ENCODE assay signal across 20 cellular contexts in the genomic region with DNA sequence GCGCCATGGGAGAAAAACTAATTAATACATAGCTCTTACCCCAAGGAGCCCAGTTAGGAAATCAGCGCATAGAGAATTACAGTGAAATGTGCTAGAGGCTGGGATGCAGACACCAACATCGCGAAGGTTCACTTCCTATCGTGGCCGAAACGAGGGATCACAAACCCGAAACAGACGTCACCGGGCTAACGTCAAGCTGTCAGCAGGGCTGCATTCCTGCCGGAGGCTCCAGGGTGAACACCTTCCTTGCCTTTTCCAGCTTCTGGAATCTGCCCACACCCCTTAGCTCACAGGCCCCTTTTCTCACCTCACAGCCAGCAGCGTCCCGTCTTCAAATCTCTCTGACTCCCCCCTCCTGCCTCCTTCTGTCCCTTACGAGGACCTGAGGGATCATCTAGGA. TPM values are rescaled to one million over a fixed set of nuclear protein-coding genes. Genes with fewer than 3 reads are reported as not detected.
DNase-seq lines count a peak whose midpoint lies in the region; ATAC-seq and TF ChIP-seq lines count a peak whose summit lies in the region.
"Had no signal": no experiment of that assay in that cellular context is flagged by ENCODE, and none has a peak within 500 bp of the region (broad histone marks: within the 10 kb centered on the region; RNA-seq: fewer than 3 reads in every experiment).

No MANE protein-coding gene starts in this region.

- H3K4me2 ChIP-seq in GM23338 (no peak overlapping the region), IMR-90 (ENCODE audit: low read depth, low read length) (no peak overlapping the region)
- H3K4me2 ChIP-seq: BLaER1 treated with 17β-estradiol and CSF1 and Interleukin-3, amounts not matched to agents 10 nM and 100 nM had no signal

- H3K27me3 Mint-ChIP-seq in GM23338 (ENCODE audit: insufficient read depth, low read depth, poor library complexity): peaks cover 8% of the 10 kb centered on the region

- no peaks in the 10 kb centered on the region for H3F3A ChIP-seq in GM23338 (replicated peaks; ENCODE audit: low read depth)

- WGBS in IMR-90 (ENCODE audit: extremely low coverage in 2 of 2, insufficient read length in 1 of 2), 2 experiments: 81% methylated on average over 12 of the region's 15 CpGs; no CpG with 5 or more reads in 1 of the 2 experiments

- no peak overlapping the region for H2BK5ac ChIP-seq in IMR-90 (ENCODE audit: low read depth, low read length, poor library complexity, severe bottlenecking)

- H3K27me3 ChIP-seq in GM23338 (ENCODE audit: insufficient read depth) (no peaks in the 10 kb centered on the region), IMR-90 (ENCODE audit: control insufficient read depth, insufficient read depth, low read length) (peaks cover 35% of the 10 kb centered on the region), foreskin keratinocyte (peaks cover 43% of the 10 kb centered on the region)
- H3K27me3 ChIP-seq: BLaER1 treated with 17β-estradiol and CSF1 and Interleukin-3, amounts not matched to agents 10 nM and 100 nM; Peyer's patch had no signal

- no peaks in the 10 kb centered on the region; the same call in none of the 2 replicates for H3K9me3 ChIP-seq in IMR-90 (ENCODE audit: control insufficient read depth, insufficient read depth, low read length)

- no peak overlapping the region for H2BK120ac ChIP-seq in IMR-90 (ENCODE audit: low read depth, low read length)

- no peaks in the 10 kb centered on the region for H3K79me1 ChIP-seq in IMR-90 (ENCODE audit: low read depth in 1 of 2, low read length in 2 of 2)

- no peak for DNase-seq in GM23338 (ENCODE audit: low spot score)
- no peak for DNase-seq in IMR-90
- no peak for DNase-seq in foreskin keratinocyte
- peak; percentile 66 for DNase-seq in posterior vena cava (ENCODE audit: low spot score)
- no peak for DNase-seq in middle frontal gyrus (ENCODE audit: extremely low spot score, low spot score)
- DNase-seq in HUDEP-2 (lab: John Stamatoyannopoulos, UW; ENCODE audit: unreplicated experiment in 76 of 76): no peak
- DNase-seq: CD8-positive, alpha-beta T cell; EL; HFFc6; NCI-H1417 treated with DMSO at 0.1 percent for 48 hours; NCI-H446; NCI-H526 treated with DMSO at 0.1 percent for 48 hours; NK-92 treated with Interleukin-12 subunit alpha and Interleukin-12 subunit beta, amount 100 ng/mL, for 24 hours had no signal

- H4K91ac ChIP-seq in IMR-90 (ENCODE audit: insufficient read depth, low read depth, low read length): no peak overlapping the region

- no peak overlapping the region for H2BK15ac ChIP-seq in IMR-90 (ENCODE audit: low read depth, low read length)

- no peaks in the 10 kb centered on the region for H3K9me2 ChIP-seq in GM23338 (ENCODE audit: insufficient read depth)

- peaks cover 21% of the 10 kb centered on the region for H3K4me1 Mint-ChIP-seq in GM23338

- no peaks in the 10 kb centered on the region for H3K79me2 ChIP-seq in GM23338 (replicated peaks; ENCODE audit: insufficient read depth)

- H3K36me3 ChIP-seq in GM23338 (ENCODE audit: insufficient read depth) (no peaks in the 10 kb centered on the region), IMR-90 (ENCODE audit: control insufficient read depth, insufficient read depth, low read length) (no peaks in the 10 kb centered on the region)
- H3K36me3 ChIP-seq: Peyer's patch had no signal

- CTCF ChIA-PET in IMR-90 (lab: Yijun Ruan, JAX): interaction anchor here (0.9 kb wide), 1 partner anchor 43 kb away, joined by 3 read pairs; no protein-coding TSS in a partner anchor

- no peak overlapping the region; the same call in 1 of the 2 replicates for H2AK5ac ChIP-seq in IMR-90 (ENCODE audit: low read depth, low read length)

- no peaks in the 10 kb centered on the region for H3K9me1 ChIP-seq in IMR-90 (ENCODE audit: insufficient read depth, low read length)

- no peak for ATAC-seq in GM23338
- no peak for ATAC-seq in IMR-90 (ENCODE audit: low read depth)
- peak; percentile 29 for ATAC-seq in foreskin keratinocyte
- no peak for ATAC-seq in HG03469 (IDR thresholded peaks at IDR 0.05; ENCODE audit: unreplicated experiment)
- ATAC-seq: CD8-positive, alpha-beta T cell; Right ventricle myocardium inferior had no signal

- H2BK20ac ChIP-seq in IMR-90 (ENCODE audit: low read depth, low read length): no peak overlapping the region

- POLR2A ChIA-PET in IMR-90 (lab: Charles Lee; ENCODE audit: unreplicated experiment): no interaction called here

- H3K4me1 ChIP-seq in GM23338 (ENCODE audit: insufficient read depth) (peaks cover 4% of the 10 kb centered on the region; the same call in 1 of the 2 replicates), IMR-90 (ENCODE audit: control insufficient read depth, insufficient read depth, low read length) (no peaks in the 10 kb centered on the region), foreskin keratinocyte (no peaks in the 10 kb centered on the region)
- H3K4me1 ChIP-seq: Peyer's patch had no signal

- peak overlapping the region; percentile 5 for H2AK9ac ChIP-seq in IMR-90 (replicated peaks; ENCODE audit: low read depth, low read length, poor library complexity)

- H4K20me1 ChIP-seq in GM23338 (replicated peaks; ENCODE audit: insufficient read depth) (no peaks in the 10 kb centered on the region), IMR-90 (ENCODE audit: insufficient read depth, low read length) (no peaks in the 10 kb centered on the region)
- H4K20me1 ChIP-seq: BLaER1 treated with 17β-estradiol and CSF1 and Interleukin-3, amounts not matched to agents 10 nM and 100 nM had no signal

- H3K23ac ChIP-seq in IMR-90 (ENCODE audit: low read depth, low read length): no peak overlapping the region

- no peak overlapping the region for H3K27ac Mint-ChIP-seq in GM23338
- H3K27ac Mint-ChIP-seq: CD8-positive, alpha-beta T cell; HFFc6 had no signal

- H3K9me3 Mint-ChIP-seq in GM23338: peaks cover 7% of the 10 kb centered on the region; the same call in 2 of the 3 replicates

- H3K56ac ChIP-seq in IMR-90 (ENCODE audit: extremely low read depth, insufficient read depth, low read length): no peak overlapping the region

- H4K5ac ChIP-seq in IMR-90 (ENCODE audit: low read depth, low read length): no peak overlapping the region

- no peak overlapping the region for H3K27ac ChIP-seq in GM23338 (ENCODE audit: low read depth)
- no peak overlapping the region for H3K27ac ChIP-seq in IMR-90 (ENCODE audit: insufficient read depth, low read length)
- no peak overlapping the region for H3K27ac ChIP-seq in foreskin keratinocyte
- H3K27ac ChIP-seq: BLaER1 treated with 17β-estradiol and CSF1 and Interleukin-3, amounts not matched to agents 10 nM and 100 nM; Peyer's patch had no signal

- no peak overlapping the region for H3K4me3 Mint-ChIP-seq in GM23338
- H3K4me3 Mint-ChIP-seq: CD8-positive, alpha-beta T cell; HFFc6 had no signal

- intact Hi-C loops in IMR-90 (cut with micrococcal nuclease): no loop called here
- intact Hi-C loops in posterior vena cava (cut with DNase I): no loop called here

- no peak overlapping the region for H4K8ac ChIP-seq in IMR-90 (ENCODE audit: low read depth in 2 of 2, low read length in 2 of 2)

- TF ChIP-seq CTCF in GM23338 (conservative IDR thresholded peaks at IDR 0.05; ENCODE audit: low read depth in 2 of 2) (no peak), IMR-90 (conservative IDR thresholded peaks at IDR 0.05; ENCODE audit: low read depth, low read length) (no peak), foreskin keratinocyte (conservative IDR thresholded peaks at IDR 0.05) (no peak)

- no peak for TF ChIP-seq POLR2A in IMR-90 (IDR thresholded peaks at IDR 0.05; ENCODE audit: low read depth, low read length)

- no peak overlapping the region for H3K18ac ChIP-seq in IMR-90 (ENCODE audit: low read depth, low read length)

- H3K36me3 Mint-ChIP-seq in GM23338 (ENCODE audit: low read depth): no peaks in the 10 kb centered on the region
- H3K36me3 Mint-ChIP-seq: CD8-positive, alpha-beta T cell had no signal

- BruUV-seq in IMR-90 (replicated peaks; lab: Mats Ljungman, UMichigan): no TSS peak

- H3K4me3 ChIP-seq in GM23338 (no peak overlapping the region), IMR-90 (ENCODE audit: insufficient read depth, low read depth, low read length) (no peak overlapping the region)
- H3K4me3 ChIP-seq: BLaER1 treated with 17β-estradiol and CSF1 and Interleukin-3, amounts not matched to agents 10 nM and 100 nM; Peyer's patch had no signal

- in situ Hi-C loops in IMR-90 (cut with MboI; ENCODE audit: low sequenced_read_pairs): no loop called here

- peak overlapping the region; percentile 81; the same call in 1 of the 2 replicates for H2AFZ ChIP-seq in GM23338
- peak overlapping the region; percentile 39 for H2AFZ ChIP-seq in IMR-90 (replicated peaks; ENCODE audit: low read length, poor library complexity)

- TF ChIP-seq RAD21 in IMR-90 (IDR thresholded peaks at IDR 0.05; ENCODE audit: low read length): no peak

- no peak overlapping the region for H3K14ac ChIP-seq in IMR-90 (replicated peaks; ENCODE audit: low read depth, low read length)

- dilution Hi-C loops in IMR-90 (cut with HindIII; ENCODE audit: low sequenced_read_pairs, unreplicated experiment): no loop called here

- no peak overlapping the region for H3K4ac ChIP-seq in IMR-90 (ENCODE audit: low read depth, low read length)

- H3K9ac ChIP-seq in IMR-90 (ENCODE audit: low read depth, low read length): no peak overlapping the region
- H3K9ac ChIP-seq: BLaER1 treated with 17β-estradiol and CSF1 and Interleukin-3, amounts not matched to agents 10 nM and 100 nM had no signal

RNA-seq across cellular contexts. Expression of gene GP5, which starts 13.0 kb away (rescaled TPM):
- 0.07 and 0.12 TPM in 2 replicates for total RNA-seq in GM23338 (2014; rRNA removed; shearing (Covaris generic))
- polyA plus RNA-seq in GM23338 (2016; fragmentation: Nextera tagmentation; extraction: Ambion mirVana) (0.15 TPM in 1 of 2 replicates, not detected in the other), IMR-90 (2012; rRNA removed) (0.12 and 0.16 TPM in 2 replicates), foreskin keratinocyte (not detected in 2 replicates)
- total RNA-seq in IMR-90 (2012; rRNA removed) (under 0.01 TPM in 2 replicates), foreskin keratinocyte (not detected in 2 replicates), posterior vena cava (under 1 TPM; 0.05 to 0.09 TPM)
- polyA plus RNA-seq in IMR-90 (2012; cell fraction: cytosol; rRNA removed): 0.01 and 0.09 TPM in 2 replicates
- 0.34 and 0.40 TPM in 2 replicates for polyA plus RNA-seq in IMR-90 (2012; cell fraction: nucleus; rRNA removed; ENCODE audit: low replicate concordance)
- total RNA-seq: H4, MCF 10A, Peyer's patch, Right ventricle myocardium inferior, SK-MEL-5 had no signal

RNA-seq across cellular contexts. Expression of gene LRRC15, which starts 16.5 kb away (rescaled TPM):
- total RNA-seq in GM23338 (2014; rRNA removed; shearing (Covaris generic)): 0.14 TPM in 1 of 2 replicates, not detected in the other
- polyA plus RNA-seq in GM23338 (2016; fragmentation: Nextera tagmentation; extraction: Ambion mirVana) (0.05 TPM in 1 of 2 replicates, not detected in the other), IMR-90 (2012; rRNA removed) (9.0 and 9.7 TPM in 2 replicates), foreskin keratinocyte (not detected in 2 replicates)
- total RNA-seq in IMR-90 (2012; rRNA removed) (2.5 and 3.3 TPM in 2 replicates), foreskin keratinocyte (not detected in 2 replicates), posterior vena cava (1 to 10 TPM; 2.3 to 3.0 TPM)
- polyA plus RNA-seq in IMR-90 (2012; cell fraction: cytosol; rRNA removed): 3.9 and 6.9 TPM in 2 replicates
- polyA plus RNA-seq in IMR-90 (2012; cell fraction: nucleus; rRNA removed; ENCODE audit: low replicate concordance): 4.2 TPM in 2 replicates
- total RNA-seq: CD8-positive, alpha-beta T cell; MCF 10A; SK-MEL-5 had no signal

RNA-seq across cellular contexts. Expression of gene CPN2, which starts 34.9 kb away (rescaled TPM):
- total RNA-seq in GM23338 (2014; rRNA removed; shearing (Covaris generic)): 0.14 TPM in 1 of 2 replicates, not detected in the other
- polyA plus RNA-seq in GM23338 (2016; fragmentation: Nextera tagmentation; extraction: Ambion mirVana) (0.10 TPM in 1 of 2 replicates, not detected in the other), IMR-90 (2012; rRNA removed) (0.07 TPM in 2 replicates), foreskin keratinocyte (not detected in 2 replicates)
- total RNA-seq in IMR-90 (2012; rRNA removed) (not detected in 2 replicates), foreskin keratinocyte (not detected in 2 replicates), posterior vena cava (under 1 TPM in 1 of 2 donors, not detected in 1; 0.14 TPM)
- polyA plus RNA-seq in IMR-90 (2012; cell fraction: cytosol; rRNA removed): 0.10 TPM in 1 of 2 replicates, not detected in the other
- polyA plus RNA-seq in IMR-90 (2012; cell fraction: nucleus; rRNA removed; ENCODE audit: low replicate concordance): 0.11 and 0.21 TPM in 2 replicates
- total RNA-seq: CD8-positive, alpha-beta T cell; H4; MCF 10A; Peyer's patch; SK-MEL-5 had no signal
